Comparison of ENCODE assay signal across 8 cellular contexts in the genomic region with DNA sequence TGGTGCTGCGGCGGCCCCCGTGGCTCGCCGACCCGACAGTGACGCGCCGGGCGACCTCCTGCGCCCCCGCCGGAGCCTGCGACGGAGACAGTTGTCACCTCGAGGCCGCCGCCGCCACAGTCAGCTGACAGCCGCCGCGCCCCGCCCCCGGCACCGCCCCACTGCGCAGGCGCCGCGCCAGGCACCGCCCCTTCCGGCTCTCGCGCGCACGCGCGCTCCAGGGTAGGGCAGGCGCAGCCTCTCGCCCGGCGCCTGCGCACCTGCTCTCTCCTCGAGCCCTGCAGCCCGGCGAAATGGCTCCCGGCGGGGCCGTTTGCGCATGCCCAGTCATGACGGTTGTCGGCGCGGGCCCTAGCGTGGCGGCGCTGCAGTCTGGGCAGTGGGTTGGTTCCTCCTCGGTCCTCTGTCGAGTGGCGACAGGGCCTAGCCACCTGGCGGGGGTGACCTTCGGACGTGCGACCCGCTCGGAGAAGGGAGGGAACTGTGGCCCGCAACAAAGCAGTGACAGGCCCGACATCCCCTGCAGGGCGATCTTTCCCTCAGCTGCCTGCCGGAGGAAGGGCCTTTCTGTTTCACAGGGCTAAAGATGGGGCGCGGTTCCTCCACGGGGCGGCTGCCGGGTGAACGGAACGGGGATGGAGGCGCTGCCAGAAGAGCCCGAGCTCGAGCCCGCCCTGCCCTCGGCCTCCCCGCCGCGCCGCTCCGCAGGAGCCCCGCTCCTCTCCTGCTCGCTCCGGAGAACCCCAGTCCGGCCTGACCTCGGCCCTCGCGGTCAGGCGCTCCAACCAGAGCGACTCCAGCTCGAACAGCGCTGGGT. TPM values are rescaled to one million over a fixed set of nuclear protein-coding genes. Genes with fewer than 3 reads are reported as not detected.
DNase-seq lines count a peak whose midpoint lies in the region; TF ChIP-seq lines count a peak whose summit lies in the region.

A gene (minus strand): TSS at position 135 of the 817 bp plus-strand sequence. CDS start 134 bp downstream, at position 1.

- H3K27me3 ChIP-seq in H9 (ENCODE audit: insufficient read depth, low read length) (no peaks in the 10 kb centered on the region), MG63 (no peaks in the 10 kb centered on the region), stomach (no peaks in the 10 kb centered on the region)

- intact Hi-C loops in stomach (cut with DNase I; ENCODE audit: low total_unique reads): no loop called here

- H3K4me2 ChIP-seq in H9 (ENCODE audit: insufficient read depth, insufficient read length, low read length): peak within 1 kb of the TSS; percentile 44

- H3K4me3 Mint-ChIP-seq in H9 (peak within 1 kb of the TSS; percentile 72 to 79), neural crest cell (peak within 1 kb of the TSS; percentile 87)

- H2BK120ac ChIP-seq in H9 (ENCODE audit: low read depth, low read length, poor library complexity, severe bottlenecking): no peak within 1 kb of the TSS

- no peak within 1 kb of the TSS for H2AK5ac ChIP-seq in H9 (ENCODE audit: insufficient read length, low read length)

- H3K79me1 ChIP-seq in H9 (ENCODE audit: insufficient read depth, low read depth, low read length, poor library complexity, severe bottlenecking): peaks cover 3% of the 10 kb centered on the region

- no peak within 1 kb of the TSS for H4K8ac ChIP-seq in H9 (replicated peaks; ENCODE audit: insufficient read length, low read depth, low read length)

- H3K9me3 Mint-ChIP-seq in H9: peaks cover 12 to 27% of the 10 kb centered on the region in 2 experiments
- peaks cover 19% of the 10 kb centered on the region for H3K9me3 Mint-ChIP-seq in neural crest cell

- H3K9ac ChIP-seq in H9 (ENCODE audit: extremely low read depth, insufficient read length, low read length): peak within 1 kb of the TSS; percentile 41

- H3K27ac Mint-ChIP-seq in H9: no peak within 1 kb of the TSS
- peak within 1 kb of the TSS; percentile 93 for H3K27ac Mint-ChIP-seq in neural crest cell (ENCODE audit: unreplicated experiment)

- H4K5ac ChIP-seq in H9 (ENCODE audit: insufficient read length, low read depth, low read length): no peak within 1 kb of the TSS

- H3K23ac ChIP-seq in H9 (ENCODE audit: insufficient read length, low read depth, low read length): no peak within 1 kb of the TSS

- H4K91ac ChIP-seq in H9 (ENCODE audit: insufficient read length, low read depth, low read length): no peak within 1 kb of the TSS

- peaks cover 6% of the 10 kb centered on the region for H3K23me2 ChIP-seq in H9 (ENCODE audit: insufficient read length, low read depth, low read length, poor library complexity, severe bottlenecking)

- H3T11ph ChIP-seq in H9 (ENCODE audit: low read length): no peak within 1 kb of the TSS

- no peak within 1 kb of the TSS for H3K27ac ChIP-seq in H9 (ENCODE audit: insufficient read length, low read depth, low read length)
- peak within 1 kb of the TSS; percentile 94 to 96 (median 96) for H3K27ac ChIP-seq in stomach

- H3K4ac ChIP-seq in H9 (ENCODE audit: low read depth, low read length): no peak within 1 kb of the TSS

- no peaks in the 10 kb centered on the region; the same call in 1 of the 2 replicates for H3K79me2 ChIP-seq in H9 (ENCODE audit: insufficient read depth, low read length)

- DNase-seq in GDM1 (lab: John Stamatoyannopoulos, UW) (peak; percentile 91), H9 (peak; percentile 95), MG63 (peak; percentile 93), SHP77 (lab: John Stamatoyannopoulos, UW) (peak; percentile 36 to 63), activated gamma-delta T cell (lab: John Stamatoyannopoulos, UW) (peak; percentile 98), foreskin fibroblast (peak; percentile 88 to 97), neural crest cell (ENCODE audit: low read depth, low spot score) (peak; percentile 97), stomach (peak; percentile 97)

- H3K56ac ChIP-seq in H9 (ENCODE audit: insufficient read length, low read depth, low read length): no peak within 1 kb of the TSS

- no CpG with 5 or more reads among the region's 97 CpGs for WGBS in H9 (ENCODE audit: extremely low coverage, insufficient read length, low lambda C conversion rate)
- 1 to 14% (median 2%) methylated on average over 18 to 97 of the region's 97 CpGs for WGBS in stomach, 5 donors

- no peak for TF ChIP-seq POLR2A in stomach (IDR thresholded peaks at IDR 0.05)

- peak within 1 kb of the TSS; percentile 72 for H3K18ac ChIP-seq in H9 (ENCODE audit: insufficient read length, low read depth, low read length)

- no peak within 1 kb of the TSS for H2BK20ac ChIP-seq in H9 (ENCODE audit: low read depth, low read length, poor library complexity, severe bottlenecking)

- H3K4me3 ChIP-seq in MG63: peak within 1 kb of the TSS; percentile 67
- H3K4me3 ChIP-seq in foreskin fibroblast (ENCODE audit: low read depth in 1 of 2, low read length in 2 of 2): peak within 1 kb of the TSS; percentile 72 to 81
- H3K4me3 ChIP-seq in stomach: peak within 1 kb of the TSS; percentile 67 to 97 (median 94)

- TF ChIP-seq CTCF in H9 (conservative IDR thresholded peaks at IDR 0.05) (peak; percentile 24; the same call in 1 of the 3 replicates), foreskin fibroblast (IDR thresholded peaks at IDR 0.05; ENCODE audit: low read depth, low read length) (no peak), neural crest cell (conservative IDR thresholded peaks at IDR 0.05) (peak; percentile 31), stomach (IDR thresholded peaks at IDR 0.05) (peak in 2 of 7 experiments; percentile 5 to 44)

- H3K27me3 Mint-ChIP-seq in H9 (ENCODE audit: low read depth) (peaks cover 39% of the 10 kb centered on the region), neural crest cell (ENCODE audit: low read depth) (peaks cover 18% of the 10 kb centered on the region)

- TF ChIP-seq EP300 in stomach (IDR thresholded peaks at IDR 0.05): no peak

- H3K36me3 Mint-ChIP-seq in H9 (ENCODE audit: insufficient read depth in 1 of 3, low read depth in 3 of 3) (peaks cover 2 to 12% (median 12%) of the 10 kb centered on the region in 3 experiments; a peak in 5 of 7 replicates), neural crest cell (ENCODE audit: low read depth) (peaks cover 10% of the 10 kb centered on the region)

- H2BK12ac ChIP-seq in H9 (ENCODE audit: insufficient read length, low read depth, low read length): no peak within 1 kb of the TSS

- peaks cover 11 to 16% of the 10 kb centered on the region in 2 experiments for H3K4me1 Mint-ChIP-seq in H9
- peaks cover 12% of the 10 kb centered on the region for H3K4me1 Mint-ChIP-seq in neural crest cell

- H3K36me3 ChIP-seq in MG63: peaks cover 2% of the 10 kb centered on the region; the same call in 1 of the 2 replicates
- H3K36me3 ChIP-seq in stomach: peaks cover 0 to 19% (median 10%) of the 10 kb centered on the region in 4 donors

- no peaks in the 10 kb centered on the region for H4K20me1 ChIP-seq in H9 (ENCODE audit: control insufficient read depth, insufficient read depth, insufficient read length)

- H2BK5ac ChIP-seq in H9 (ENCODE audit: insufficient read length, low read length): no peak within 1 kb of the TSS

- no peaks in the 10 kb centered on the region for H3K4me1 ChIP-seq in H9 (ENCODE audit: insufficient read depth, low read length)
- H3K4me1 ChIP-seq in stomach: peaks cover 49 to 59% (median 57%) of the 10 kb centered on the region in 4 donors

- H2AFZ ChIP-seq in H9 (ENCODE audit: low read length): no peak within 1 kb of the TSS

- no peak within 1 kb of the TSS for H2BK15ac ChIP-seq in H9 (ENCODE audit: low read depth, low read length)

- H3K9me3 ChIP-seq in H9 (ENCODE audit: control insufficient read depth, low read depth, low read length) (no peaks in the 10 kb centered on the region), MG63 (peaks cover 9% of the 10 kb centered on the region), stomach (peaks cover 0 to 6% (median 0%) of the 10 kb centered on the region in 4 donors)

- peak within 1 kb of the TSS; percentile 84 for H3K14ac ChIP-seq in H9 (ENCODE audit: insufficient read depth, low read length)

RNA-seq across cellular contexts. Expression of the gene that starts here (rescaled TPM):
- total RNA-seq in H9 (2021) (32.3 and 32.4 TPM in 2 replicates), neural crest cell (38.0 and 40.3 TPM in 2 replicates), stomach (100 to 1,000 TPM in 1 of 5 donors, 10 to 100 TPM in 4; 14.9 to 119 (median 55.4) TPM)
- 20.6 and 27.3 TPM in 2 replicates for total RNA-seq in MG63 (2014; rRNA removed; shearing (Covaris generic); ENCODE audit: low replicate concordance)
- polyA plus RNA-seq in stomach: 10 to 100 TPM; 23.9 to 29.3 (median 26.9) TPM
